1 cellular context compared by ENCODE assay signal in the genomic region with DNA sequence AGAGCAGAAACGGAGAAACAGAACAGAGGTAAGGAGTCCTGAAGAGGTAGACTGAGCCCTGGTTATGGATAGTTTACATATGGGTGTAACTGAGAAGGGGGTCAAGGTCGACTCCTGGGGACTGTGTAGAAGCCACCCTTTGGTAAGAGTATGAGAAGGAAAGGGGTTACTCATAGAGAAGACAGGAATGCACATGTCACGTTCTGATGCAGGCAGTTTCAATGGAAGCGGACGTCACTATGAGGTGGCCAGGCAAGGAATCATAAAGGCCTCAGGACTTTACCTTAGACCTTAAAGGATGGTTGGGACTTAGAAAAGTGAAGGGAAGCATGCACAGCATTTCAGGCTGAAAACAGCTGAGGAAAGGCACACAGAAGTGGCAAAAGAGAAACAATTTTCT.
TF ChIP-seq lines count a peak whose summit lies in the region.

No MANE protein-coding gene starts in this region.

TF ChIP-seq in H1, 55 proteins besides CTCF, POLR2A, EP300 and RAD21:
- TF ChIP-seq SIN3A (conservative IDR thresholded peaks at IDR 0.05 in 1 of 2, IDR thresholded peaks at IDR 0.05 in 1 of 2; ENCODE audit: low read depth in 1 of 2, low read length in 2 of 2) (no peak), RBBP5 (IDR thresholded peaks at IDR 0.05; ENCODE audit: borderline replicate concordance, low read depth, low read length) (no peak)
